8 cellular contexts compared by ENCODE assay signal in genomic region chr10:79093658-79094411, GRCh38. TPM values are rescaled to one million over a fixed set of nuclear protein-coding genes. Genes with fewer than 3 reads are reported as not detected.
DNase-seq lines count a peak whose midpoint lies in the region; ATAC-seq and TF ChIP-seq lines count a peak whose summit lies in the region.

No MANE protein-coding gene starts in this region.

- H3K36me3 Mint-ChIP-seq in immature natural killer cell: no peaks in the 10 kb centered on the region
- H3K36me3 Mint-ChIP-seq in activated CD4-positive, alpha-beta memory T cell treated with anti-CD3 and anti-CD28 coated beads for 36 hours: no peaks in the 10 kb centered on the region

- H3K36me3 ChIP-seq in muscle layer of duodenum (ENCODE audit: control insufficient read depth in 1 of 2, insufficient read depth in 2 of 2, low read length in 2 of 2): no peaks in the 10 kb centered on the region

- H3K4me3 Mint-ChIP-seq in immature natural killer cell: peak overlapping the region in 1 of 5 donors; percentile 33
- no peak overlapping the region for H3K4me3 Mint-ChIP-seq in activated CD4-positive, alpha-beta memory T cell treated with anti-CD3 and anti-CD28 coated beads for 36 hours

- POLR2A ChIA-PET in activated CD4-positive, alpha-beta memory T cell treated with anti-CD3 and anti-CD28 coated beads for 36 hours (lab: Charles Lee): interaction anchor here (1.3 kb wide), 1 partner anchor 23 kb away, joined by 3 read pairs; no protein-coding TSS in a partner anchor

- no peaks in the 10 kb centered on the region for H3K9me3 Mint-ChIP-seq in immature natural killer cell
- no peaks in the 10 kb centered on the region for H3K9me3 Mint-ChIP-seq in activated CD4-positive, alpha-beta memory T cell treated with anti-CD3 and anti-CD28 coated beads for 36 hours

- H3K4me1 ChIP-seq in muscle layer of duodenum (ENCODE audit: control insufficient read depth in 1 of 2, insufficient read depth in 2 of 2, low read length in 2 of 2): peaks cover 25 to 54% of the 10 kb centered on the region in 2 donors

- CTCF ChIA-PET in activated CD4-positive, alpha-beta memory T cell treated with anti-CD3 and anti-CD28 coated beads for 36 hours (lab: Charles Lee): no interaction called here

- no peak for TF ChIP-seq CTCF in choroid plexus epithelial cell (conservative IDR thresholded peaks at IDR 0.05; ENCODE audit: low read depth, low read length)

- DNase-seq in LHCN-M2 (ENCODE audit: low read depth): peak; percentile 68
- DNase-seq in choroid plexus epithelial cell (ENCODE audit: low read depth): peak; percentile 82
- DNase-seq in immature natural killer cell: no peak
- no peak for DNase-seq in activated gamma-delta T cell treated with Interleukin-2 at 50 U/mL for 16 hours
- no peak for DNase-seq in activated CD4-positive, alpha-beta memory T cell treated with anti-CD3 and anti-CD28 coated beads for 36 hours

- H3K27me3 ChIP-seq in muscle layer of duodenum (ENCODE audit: low read depth, low read length): no peaks in the 10 kb centered on the region

- H3K27me3 Mint-ChIP-seq in immature natural killer cell (ENCODE audit: low read depth in 3 of 3): peaks cover 0 to 2% (median 0%) of the 10 kb centered on the region in 3 donors
- no peaks in the 10 kb centered on the region for H3K27me3 Mint-ChIP-seq in activated CD4-positive, alpha-beta memory T cell treated with anti-CD3 and anti-CD28 coated beads for 36 hours

- H3K4me3 ChIP-seq in choroid plexus epithelial cell (ENCODE audit: low read depth, low read length) (no peak overlapping the region), muscle layer of duodenum (ENCODE audit: low read depth in 1 of 2, low read length in 2 of 2) (no peak overlapping the region)

- peak overlapping the region in 2 of 6 donors; percentile 14 to 49 for H3K27ac Mint-ChIP-seq in immature natural killer cell
- no peak overlapping the region for H3K27ac Mint-ChIP-seq in activated CD4-positive, alpha-beta memory T cell treated with anti-CD3 and anti-CD28 coated beads for 36 hours

- peak; percentile 33 for ATAC-seq in GM19463 (IDR thresholded peaks at IDR 0.05; ENCODE audit: unreplicated experiment)
- ATAC-seq in GM18517 (IDR thresholded peaks at IDR 0.05; ENCODE audit: unreplicated experiment): no peak

- peak overlapping the region; percentile 90 for H3K27ac ChIP-seq in muscle layer of duodenum (ENCODE audit: low read length)

- intact Hi-C loops in activated CD4-positive, alpha-beta memory T cell treated with anti-CD3 and anti-CD28 coated beads for 36 hours (cut with micrococcal nuclease): no loop called here

- no peaks in the 10 kb centered on the region for H3K9me3 ChIP-seq in muscle layer of duodenum (ENCODE audit: control insufficient read depth in 1 of 2, low read length in 2 of 2)

- peaks cover 47 to 56% of the 10 kb centered on the region in 2 donors for H3K4me1 Mint-ChIP-seq in immature natural killer cell
- H3K4me1 Mint-ChIP-seq in activated CD4-positive, alpha-beta memory T cell treated with anti-CD3 and anti-CD28 coated beads for 36 hours (ENCODE audit: low read depth): peaks cover 33% of the 10 kb centered on the region

RNA-seq across cellular contexts. Expression of gene ZMIZ1, which starts 25.1 kb away (rescaled TPM):
- 10.6 and 12.5 TPM in 2 replicates for total RNA-seq in LHCN-M2 (2014; rRNA removed)
- 15.8 TPM for polyA plus RNA-seq in LHCN-M2 (2012)
- polyA plus RNA-seq in immature natural killer cell: 1 to 10 TPM; 1.2 to 9.5 (median 1.8) TPM
- 10 to 100 TPM; 28.5 to 29.2 TPM for total RNA-seq in activated CD4-positive, alpha-beta memory T cell treated with anti-CD3 and anti-CD28 coated beads for 36 hours

Comparison
In these comparisons a context has a peak if more than half of its experiments do, and no peak if none do; other contexts are left out.
1. DNase-seq: peak in LHCN-M2 (single experiment) and choroid plexus epithelial cell (single experiment); none in immature natural killer cell (0 of 3), activated gamma-delta T cell treated with Interleukin-2 at 50 U/mL for 16 hours (single experiment) and activated CD4-positive, alpha-beta memory T cell treated with anti-CD3 and anti-CD28 coated beads for 36 hours (single experiment).